27 cellular contexts compared by ENCODE assay signal in genomic region chr13:26686285-26686684, GRCh38.
"Had no signal": no experiment of that assay in that cellular context is flagged by ENCODE, and none has a peak within 500 bp of the region (broad histone marks: within the 10 kb centered on the region; RNA-seq: fewer than 3 reads in every experiment).

No MANE protein-coding gene starts in this region.

- H3K27me3 ChIP-seq: neural progenitor cell, ovary, right lobe of liver, sigmoid colon, stomach, thyroid gland, tibial nerve, upper lobe of left lung, vagina had no signal

- H3K27ac ChIP-seq: neural progenitor cell, ovary, parathyroid adenoma, psoas muscle, right lobe of liver, sigmoid colon, stomach, thoracic aorta, thyroid gland, tibial nerve, upper lobe of left lung, vagina had no signal

- H3K79me2 ChIP-seq: parathyroid adenoma had no signal

- H3K36me3 Mint-ChIP-seq: natural killer cell; stimulated activated effector memory CD8-positive, alpha-beta T cell treated with anti-CD3 and anti-CD28 coated beads, Interleukin-12 subunit alpha, Interleukin-12 subunit beta, amount 100 ng/mL, for 72 hours; stimulated activated naive B cell treated with anti-CD40 and anti-IgM and Interleukin-4, amounts not matched to agents 10 μg/mL and 1 μg/mL and 100 μg/mL, for 72 hours had no signal

- H3K36me3 ChIP-seq: ovary, right lobe of liver had no signal

- H3K9ac ChIP-seq: neural progenitor cell, parathyroid adenoma had no signal

- H2AFZ ChIP-seq: neural progenitor cell, parathyroid adenoma had no signal

- H3K27ac Mint-ChIP-seq: natural killer cell; nephron; neural progenitor cell; stimulated activated effector memory CD8-positive, alpha-beta T cell treated with anti-CD3 and anti-CD28 coated beads, Interleukin-12 subunit alpha, Interleukin-12 subunit beta, amount 100 ng/mL, for 72 hours; stimulated activated naive B cell treated with anti-CD40 and anti-IgM and Interleukin-4, amounts not matched to agents 10 μg/mL and 1 μg/mL and 100 μg/mL, for 72 hours; stimulated activated naive CD8-positive, alpha-beta T cell treated with anti-CD3 and anti-CD28 coated beads, Interleukin-15, Interleukin-2, amounts not matched to agents 100 ng/mL and 50 ng/mL, for 24 hours had no signal

- H3K4me3 ChIP-seq: neural progenitor cell, ovary, psoas muscle, right lobe of liver, sigmoid colon, stomach, thoracic aorta, thyroid gland, tibial nerve, upper lobe of left lung, vagina had no signal

- H3K27me3 Mint-ChIP-seq: progenitor cell of endocrine pancreas had no signal

- DNase-seq: natural killer cell; occipital lobe; ovary; psoas muscle; right cardiac atrium; right lobe of liver; sigmoid colon; small intestine; stimulated activated CD4-positive, alpha-beta T cell treated with anti-CD3 and anti-CD28 coated beads, Interleukin-15, amount 100 ng/mL, for 24 hours; stimulated activated CD4-positive, alpha-beta T cell treated with anti-CD3 and anti-CD28 coated beads, Interleukin-2, amount 100 ng/mL, for 24 hours; stimulated activated CD4-positive, alpha-beta T cell treated with anti-CD3 and anti-CD28 coated beads, Interleukin-2, amount 100 ng/mL, for 48 hours; stimulated activated CD4-positive, alpha-beta T cell treated with anti-CD3 and anti-CD28 coated beads, Interleukin-4, amount 100 ng/mL, for 24 hours; stimulated activated naive B cell treated with anti-CD40 and anti-IgM and Interleukin-4, amounts not matched to agents 10 μg/mL and 1 μg/mL and 100 μg/mL, for 72 hours; stimulated activated naive CD4-positive, alpha-beta T cell treated with Interleukin-2 at 50 U/mL for 16 hours; stomach; thyroid gland; trophoblast cell had no signal

- H3K9me3 ChIP-seq: right lobe of liver, thyroid gland, vagina had no signal

- H3K4me3 Mint-ChIP-seq: natural killer cell; nephron; neural progenitor cell; stimulated activated effector memory CD8-positive, alpha-beta T cell treated with anti-CD3 and anti-CD28 coated beads, Interleukin-12 subunit alpha, Interleukin-12 subunit beta, amount 100 ng/mL, for 72 hours; stimulated activated naive B cell treated with anti-CD40 and anti-IgM and Interleukin-4, amounts not matched to agents 10 μg/mL and 1 μg/mL and 100 μg/mL, for 72 hours; stimulated activated naive CD8-positive, alpha-beta T cell treated with anti-CD3 and anti-CD28 coated beads, Interleukin-15, Interleukin-2, amounts not matched to agents 100 ng/mL and 50 ng/mL, for 24 hours had no signal

- H3K4me2 ChIP-seq: neural progenitor cell had no signal

- H3K4me1 Mint-ChIP-seq: natural killer cell; neural progenitor cell; stimulated activated effector memory CD8-positive, alpha-beta T cell treated with anti-CD3 and anti-CD28 coated beads, Interleukin-12 subunit alpha, Interleukin-12 subunit beta, amount 100 ng/mL, for 72 hours; stimulated activated naive B cell treated with anti-CD40 and anti-IgM and Interleukin-4, amounts not matched to agents 10 μg/mL and 1 μg/mL and 100 μg/mL, for 72 hours had no signal

- ATAC-seq: natural killer cell; psoas muscle; right cardiac atrium; right lobe of liver; stimulated activated effector memory CD8-positive, alpha-beta T cell treated with anti-CD3 and anti-CD28 coated beads, Interleukin-12 subunit alpha, Interleukin-12 subunit beta, amount 100 ng/mL, for 72 hours; stimulated activated naive B cell treated with anti-CD40 and anti-IgM and Interleukin-4, amounts not matched to agents 10 μg/mL and 1 μg/mL and 100 μg/mL, for 72 hours had no signal

- H3K4me1 ChIP-seq: neural progenitor cell, parathyroid adenoma, psoas muscle, right lobe of liver, sigmoid colon, stomach, thyroid gland, tibial nerve, upper lobe of left lung, vagina had no signal
